In genomic region chr9:39474499-39474898, GRCh38 we compare ENCODE assay signal across 8 cellular contexts.
ATAC-seq lines count a peak whose summit lies in the region.

No MANE protein-coding gene starts in this region.

- peak; percentile 100 for ATAC-seq in GM18498 (IDR thresholded peaks at IDR 0.05; ENCODE audit: unreplicated experiment)
- ATAC-seq in GM18870 (IDR thresholded peaks at IDR 0.05; ENCODE audit: unreplicated experiment): peak; percentile 99
- ATAC-seq in GM19397 (IDR thresholded peaks at IDR 0.05; ENCODE audit: unreplicated experiment): peak; percentile 99
- peak; percentile 99 for ATAC-seq in GM21515 (IDR thresholded peaks at IDR 0.05; ENCODE audit: unreplicated experiment)
- peak; percentile 88 for ATAC-seq in HG02610 (IDR thresholded peaks at IDR 0.05; ENCODE audit: unreplicated experiment)
- peak; percentile 97 for ATAC-seq in HG02943 (IDR thresholded peaks at IDR 0.05; ENCODE audit: low read depth, unreplicated experiment)
- ATAC-seq in HG03108 (IDR thresholded peaks at IDR 0.05; ENCODE audit: unreplicated experiment): peak; percentile 99
- peak; percentile 99 for ATAC-seq in HG03469 (IDR thresholded peaks at IDR 0.05; ENCODE audit: unreplicated experiment)

Comparison
In these comparisons a context has a peak if more than half of its experiments do, and no peak if none do; other contexts are left out.
1. Peak in every context shown above with its lines: ATAC-seq.